8 cellular contexts compared by ENCODE assay signal in genomic region chr13:49997935-49998334, GRCh38. TPM values are rescaled to one million over a fixed set of nuclear protein-coding genes. Genes with fewer than 3 reads are reported as not detected.
DNase-seq lines count a peak whose midpoint lies in the region; ATAC-seq and TF ChIP-seq lines count a peak whose summit lies in the region.

No MANE protein-coding gene starts in this region.

- no peaks in the 10 kb centered on the region for H3K9me3 ChIP-seq in OCI-LY1 (ENCODE audit: low read length)

- H3K36me3 ChIP-seq in OCI-LY1 (ENCODE audit: insufficient read depth, low read length), result peaks cover 48% of the 10 kb centered on the region

- no peak for TF ChIP-seq POLR2A in lower leg skin (IDR thresholded peaks at IDR 0.05)

- no peak for DNase-seq in epithelial cell of prostate (ENCODE audit: low read depth, low spot score)
- DNase-seq in pons (ENCODE audit: low spot score), result peak; percentile 22
- no peak for DNase-seq in A172 (ENCODE audit: low spot score)
- no peak for DNase-seq in stimulated activated CD4-positive, alpha-beta T cell treated with anti-CD3 and anti-CD28 coated beads, Interleukin-4, amount 100 ng/mL, for 24 hours
- no peak for DNase-seq in lower leg skin (ENCODE audit: low spot score in 2 of 2)

- ATAC-seq in HG03139 (IDR thresholded peaks at IDR 0.05; ENCODE audit: unreplicated experiment), result no peak

- intact Hi-C loops in lower leg skin (cut with DNase I; ENCODE audit: low total_unique reads), result loop anchor here (10.0 kb wide), 1 partner anchor 127 kb away; no protein-coding TSS in a partner anchor

- peaks cover 11% of the 10 kb centered on the region; the same call in 1 of the 2 replicates for H3K79me2 ChIP-seq in OCI-LY1 (ENCODE audit: insufficient read depth, low read length)

- H2AFZ ChIP-seq in OCI-LY1 (ENCODE audit: low read length), result no peak overlapping the region

- peaks cover 8% of the 10 kb centered on the region; the same call in 1 of the 2 replicates for H3F3A ChIP-seq in OCI-LY1 (ENCODE audit: insufficient read depth, low read length)

- H3K4me3 ChIP-seq in GM12875 (ENCODE audit: low read depth, low read length) (peak overlapping the region; percentile 91), OCI-LY1 (ENCODE audit: low read depth, low read length, poor library complexity, severe bottlenecking) (peak overlapping the region; percentile 93), lower leg skin (ENCODE audit: low read depth, poor library complexity, severe bottlenecking) (no peak overlapping the region)

- H3K4me2 ChIP-seq in OCI-LY1 (ENCODE audit: low read length), result peak overlapping the region; percentile 76

- H3K4me1 ChIP-seq in OCI-LY1 (ENCODE audit: insufficient read depth, low read length, severe bottlenecking), result peaks cover 49% of the 10 kb centered on the region

- H3K27ac ChIP-seq in OCI-LY1 (ENCODE audit: low read depth, low read length, poor library complexity, severe bottlenecking), result peak overlapping the region; percentile 95
- peak overlapping the region; percentile 90 for H3K27ac ChIP-seq in epithelial cell of prostate

- H3K9me2 ChIP-seq in OCI-LY1 (ENCODE audit: low read depth, low read length), result no peaks in the 10 kb centered on the region

- WGBS in lower leg skin, 2 donors, result 9% methylated on average over 5 of the region's 5 CpGs

- H3K27me3 ChIP-seq in OCI-LY1 (ENCODE audit: insufficient read depth, low read length), result no peaks in the 10 kb centered on the region

- TF ChIP-seq CTCF in GM12875 (IDR thresholded peaks at IDR 0.05; ENCODE audit: borderline replicate concordance, insufficient read depth, low read depth, low read length) (no peak), OCI-LY1 (IDR thresholded peaks at IDR 0.05; ENCODE audit: low read length) (no peak), lower leg skin (IDR thresholded peaks at IDR 0.05) (no peak)

- no peaks in the 10 kb centered on the region for H4K20me1 ChIP-seq in OCI-LY1 (ENCODE audit: insufficient read depth, low read length)

- H3K9ac ChIP-seq in OCI-LY1 (ENCODE audit: low read length), result peak overlapping the region; percentile 99

RNA-seq across cellular contexts. Expression of gene TRIM13, which starts 1.1 kb away (rescaled TPM):
- total RNA-seq in A172 (2014; rRNA removed; shearing (Covaris generic)), result 26.8 and 28.6 TPM in 2 replicates
- total RNA-seq in lower leg skin, result 10 to 100 TPM; 19.4 to 39.2 (median 27.5) TPM

RNA-seq across cellular contexts. Expression of gene KCNRG, which starts 17.3 kb away (rescaled TPM):
- total RNA-seq in A172 (2014; rRNA removed; shearing (Covaris generic)), result 0.47 and 2.6 TPM in 2 replicates
- total RNA-seq in lower leg skin, result 1 to 10 TPM in 1 of 4 donors, under 1 TPM in 1, not detected in 2; 0.78 to 5.1 TPM
